8 cellular contexts compared by ENCODE assay signal in genomic region chr7:5527038-5527339, GRCh38. TPM values are rescaled to one million over a fixed set of nuclear protein-coding genes. Genes with fewer than 3 reads are reported as not detected.
DNase-seq lines count a peak whose midpoint lies in the region; ATAC-seq and TF ChIP-seq lines count a peak whose summit lies in the region.
"Not testable (repeated sequence)": the region's sequence is repeated elsewhere in the genome, so short reads cannot be mapped to it uniquely, and the experiment has no call there.

No MANE protein-coding gene starts in this region.

- H3K4me2 ChIP-seq in mesenchymal stem cell (ENCODE audit: low read length, poor library complexity, severe bottlenecking), result peak overlapping the region; percentile 47

- not testable (repeated sequence) for BruUV-seq in Caco-2 (replicated peaks; lab: Mats Ljungman, UMichigan)

- not testable (repeated sequence) for H3K27ac ChIP-seq in brain microvascular endothelial cell
- peak overlapping the region; percentile 71 for H3K27ac ChIP-seq in mesenchymal stem cell (ENCODE audit: low read length, poor library complexity, severe bottlenecking)
- peak overlapping the region; percentile 32 to 100 (median 84) for H3K27ac ChIP-seq in tibial nerve

- not testable (repeated sequence) for TF ChIP-seq POLR2A in NB4 (IDR thresholded peaks at IDR 0.05; ENCODE audit: extremely low read depth, insufficient read length); tibial nerve (IDR thresholded peaks at IDR 0.05)

- peak overlapping the region in 1 of 2 experiments; percentile 67 for H3K18ac ChIP-seq in mesenchymal stem cell (ENCODE audit: low read depth in 1 of 2, low read length in 2 of 2)

- H3K9me3 ChIP-seq in Caco-2; mesenchymal stem cell (ENCODE audit: control insufficient read depth, low read length); tibial nerve: not testable (repeated sequence)

- TF ChIP-seq EP300 in tibial nerve (IDR thresholded peaks at IDR 0.05), result peak in 1 of 2 donors; percentile 46

- not testable (repeated sequence) for H2BK120ac ChIP-seq in mesenchymal stem cell (ENCODE audit: low read depth, low read length)

- H3K36me3 ChIP-seq in Caco-2 (ENCODE audit: control insufficient read depth, insufficient read depth, low read length) (peaks cover 28% of the 10 kb centered on the region), brain microvascular endothelial cell (replicated peaks) (peaks cover 61% of the 10 kb centered on the region), mesenchymal stem cell (ENCODE audit: control insufficient read depth in 1 of 2, insufficient read depth in 2 of 2, low read depth in 1 of 2, low read length in 2 of 2) (peaks cover 45 to 59% of the 10 kb centered on the region in 2 experiments), tibial nerve (peaks cover 13 to 59% (median 30%) of the 10 kb centered on the region in 3 donors)

- WGBS in mesenchymal stem cell, result no CpG with 5 or more reads among the region's 2 CpGs
- 54 to 61% methylated on average over 2 of the region's 2 CpGs for WGBS in tibial nerve, 2 donors

- not testable (repeated sequence) for H4K91ac ChIP-seq in mesenchymal stem cell (ENCODE audit: low read length)

- peaks cover 21% of the 10 kb centered on the region for H3K4me1 Mint-ChIP-seq in Caco-2 (ENCODE audit: low read depth, unreplicated experiment)
- peaks cover 28% of the 10 kb centered on the region for H3K4me1 Mint-ChIP-seq in activated CD8-positive, alpha-beta T cell treated with anti-CD3 and anti-CD28 coated beads, Interleukin-2, amount 10 ng/mL, durations not matched to agents 7 days and 5 days (ENCODE audit: low read depth)
- H3K4me1 Mint-ChIP-seq in progenitor cell of endocrine pancreas (ENCODE audit: low read depth), result peaks cover 28% of the 10 kb centered on the region

- H2BK5ac ChIP-seq in mesenchymal stem cell (ENCODE audit: low read depth, low read length, poor library complexity, severe bottlenecking), result not testable (repeated sequence)

- H3K27me3 Mint-ChIP-seq in Caco-2 (ENCODE audit: insufficient read depth, unreplicated experiment); activated CD8-positive, alpha-beta T cell treated with anti-CD3 and anti-CD28 coated beads, Interleukin-2, amount 10 ng/mL, durations not matched to agents 7 days and 5 days (ENCODE audit: low read depth); progenitor cell of endocrine pancreas: not testable (repeated sequence)

- peak overlapping the region; percentile 100 for H3K9ac ChIP-seq in mesenchymal stem cell (ENCODE audit: low read length)

- not testable (repeated sequence) for H3K79me1 ChIP-seq in mesenchymal stem cell (replicated peaks; ENCODE audit: low read length, poor library complexity, severe bottlenecking)

- CTCF ChIA-PET in Caco-2 (lab: Charles Lee), result not testable (repeated sequence)
- CTCF ChIA-PET in activated CD8-positive, alpha-beta T cell treated with anti-CD3 and anti-CD28 coated beads, Interleukin-2, amount 10 ng/mL, durations not matched to agents 7 days and 5 days (lab: Charles Lee), result interaction anchor here (1.4 to 3.3 kb wide), 2 partner anchors 32 to 138 kb away, joined by 3 to 38 read pairs; no protein-coding TSS in a partner anchor

- not testable (repeated sequence) for H3K9me3 Mint-ChIP-seq in Caco-2 (ENCODE audit: unreplicated experiment); activated CD8-positive, alpha-beta T cell treated with anti-CD3 and anti-CD28 coated beads, Interleukin-2, amount 10 ng/mL, durations not matched to agents 7 days and 5 days (ENCODE audit: insufficient read depth); progenitor cell of endocrine pancreas (ENCODE audit: low read depth)

- H3K27ac Mint-ChIP-seq in Caco-2 (ENCODE audit: unreplicated experiment) (peak overlapping the region; percentile 93), progenitor cell of endocrine pancreas (peak overlapping the region; percentile 99)
- peak overlapping the region; percentile 100 for H3K27ac Mint-ChIP-seq in activated CD8-positive, alpha-beta T cell treated with anti-CD3 and anti-CD28 coated beads, Interleukin-2, amount 10 ng/mL, durations not matched to agents 7 days and 5 days

- H3K4me3 ChIP-seq in Caco-2 (ENCODE audit: low read depth, low read length), result not testable (repeated sequence)
- H3K4me3 ChIP-seq in NB4 (ENCODE audit: low read depth, low read length) (peak overlapping the region; percentile 91), brain microvascular endothelial cell (ENCODE audit: low read depth, low read length) (peak overlapping the region; percentile 97), fibroblast of pulmonary artery (replicated peaks; ENCODE audit: low read depth, low read length) (peak overlapping the region; percentile 94), mesenchymal stem cell (ENCODE audit: insufficient read depth in 1 of 2, low read depth in 1 of 2, low read length in 2 of 2) (peak overlapping the region; percentile 36 to 84), tibial nerve (peak overlapping the region in 1 of 4 donors; percentile 83)

- POLR2A ChIA-PET in Caco-2 (lab: Charles Lee), result not testable (repeated sequence)
- POLR2A ChIA-PET in activated CD8-positive, alpha-beta T cell treated with anti-CD3 and anti-CD28 coated beads, Interleukin-2, amount 10 ng/mL, durations not matched to agents 7 days and 5 days (lab: Charles Lee), result interaction anchor here (1.4 to 2.4 kb wide), 2 partner anchors 32 to 169 kb away, joined by 6 to 8 read pairs; no protein-coding TSS in a partner anchor

- peaks cover 93% of the 10 kb centered on the region for H3K36me3 Mint-ChIP-seq in Caco-2 (ENCODE audit: insufficient read depth, unreplicated experiment)
- H3K36me3 Mint-ChIP-seq in activated CD8-positive, alpha-beta T cell treated with anti-CD3 and anti-CD28 coated beads, Interleukin-2, amount 10 ng/mL, durations not matched to agents 7 days and 5 days (ENCODE audit: low read depth), result peaks cover 69% of the 10 kb centered on the region
- peaks cover 48% of the 10 kb centered on the region for H3K36me3 Mint-ChIP-seq in progenitor cell of endocrine pancreas (ENCODE audit: insufficient read depth)

- not testable (repeated sequence) for TF ChIP-seq CTCF in Caco-2 (IDR thresholded peaks at IDR 0.05; ENCODE audit: insufficient read depth in 1 of 2, low read depth in 1 of 2, low read length in 1 of 2, severe bottlenecking in 1 of 2, unreplicated experiment in 1 of 2); NB4 (IDR thresholded peaks at IDR 0.05; ENCODE audit: low read depth, low read length); brain microvascular endothelial cell (IDR thresholded peaks at IDR 0.05; ENCODE audit: low read depth, low read length, missing control alignments); fibroblast of pulmonary artery (IDR thresholded peaks at IDR 0.05; ENCODE audit: low read length, missing control alignments); progenitor cell of endocrine pancreas (IDR thresholded peaks at IDR 0.05; ENCODE audit: unreplicated experiment); tibial nerve (IDR thresholded peaks at IDR 0.05)

- ATAC-seq in activated CD8-positive, alpha-beta T cell treated with anti-CD3 and anti-CD28 coated beads, Interleukin-2, amount 10 ng/mL, durations not matched to agents 7 days and 5 days, result not testable (repeated sequence)

- H2AK5ac ChIP-seq in mesenchymal stem cell (ENCODE audit: low read length, severe bottlenecking), result not testable (repeated sequence)

- not testable (repeated sequence) for H4K8ac ChIP-seq in mesenchymal stem cell (ENCODE audit: low read length)

- not testable (repeated sequence) for H3K4ac ChIP-seq in mesenchymal stem cell (ENCODE audit: low read depth in 1 of 2, low read length in 2 of 2)

- H2BK15ac ChIP-seq in mesenchymal stem cell (ENCODE audit: low read depth, poor library complexity, severe bottlenecking), result not testable (repeated sequence)

- peaks cover 27% of the 10 kb centered on the region for H3K4me1 ChIP-seq in Caco-2
- H3K4me1 ChIP-seq in mesenchymal stem cell (ENCODE audit: control insufficient read depth, insufficient read depth, low read depth, low read length), result peaks cover 25% of the 10 kb centered on the region
- H3K4me1 ChIP-seq in tibial nerve, result peaks cover 4 to 43% (median 28%) of the 10 kb centered on the region in 4 donors

- intact Hi-C loops in Caco-2 (cut with micrococcal nuclease; ENCODE audit: unreplicated experiment), result not testable (repeated sequence)

- in situ Hi-C loops in brain microvascular endothelial cell (cut with HindIII; ENCODE audit: low pct_ligation_motif_present, low sequenced_read_pairs), result not testable (repeated sequence)

- not testable (repeated sequence) for H3K14ac ChIP-seq in mesenchymal stem cell (ENCODE audit: low read length in 2 of 2)

- not testable (repeated sequence) for H3K23ac ChIP-seq in mesenchymal stem cell (ENCODE audit: low read length in 2 of 2)

- not testable (repeated sequence) for H2AFZ ChIP-seq in mesenchymal stem cell (ENCODE audit: low read depth, low read length)

- H3K4me3 Mint-ChIP-seq in Caco-2 (ENCODE audit: unreplicated experiment) (peak overlapping the region; percentile 92), progenitor cell of endocrine pancreas (ENCODE audit: low read depth) (peak overlapping the region; percentile 92)
- peak overlapping the region; percentile 96 for H3K4me3 Mint-ChIP-seq in activated CD8-positive, alpha-beta T cell treated with anti-CD3 and anti-CD28 coated beads, Interleukin-2, amount 10 ng/mL, durations not matched to agents 7 days and 5 days

- DNase-seq in Caco-2; NB4 (ENCODE audit: low read depth); activated CD8-positive, alpha-beta T cell treated with anti-CD3 and anti-CD28 coated beads, Interleukin-2, amount 10 ng/mL, durations not matched to agents 7 days and 5 days; brain microvascular endothelial cell; fibroblast of pulmonary artery (ENCODE audit: low read depth); mesenchymal stem cell; progenitor cell of endocrine pancreas (ENCODE audit: low spot score, unreplicated experiment); tibial nerve (ENCODE audit: low spot score in 2 of 2): not testable (repeated sequence)

- H2BK12ac ChIP-seq in mesenchymal stem cell (ENCODE audit: low read length in 2 of 2), result not testable (repeated sequence)

- H3K27me3 ChIP-seq in Caco-2 (replicated peaks; ENCODE audit: control insufficient read depth, insufficient read depth, low read length); brain microvascular endothelial cell (replicated peaks); mesenchymal stem cell (ENCODE audit: control insufficient read depth in 1 of 2, insufficient read depth in 1 of 2, low read length in 2 of 2); tibial nerve: not testable (repeated sequence)

RNA-seq across cellular contexts. Expression of gene ACTB, which starts 3.4 kb away (rescaled TPM):
- total RNA-seq in Caco-2 (2022) (3,565 and 4,201 TPM in 2 replicates), progenitor cell of endocrine pancreas (3,065 and 3,098 TPM in 2 replicates), tibial nerve (1,000 to 10,000 TPM; 2,341 to 3,557 (median 2,894) TPM)
- over 10,000 TPM; 13,463 to 13,594 TPM for total RNA-seq in activated CD8-positive, alpha-beta T cell treated with anti-CD3 and anti-CD28 coated beads, Interleukin-2, amount 10 ng/mL, durations not matched to agents 7 days and 5 days
- 10,616 TPM for polyA plus RNA-seq in mesenchymal stem cell (2013, experiment 1 of 2)
- 10,486 TPM for polyA plus RNA-seq in mesenchymal stem cell (2013, experiment 2 of 2)

RNA-seq across cellular contexts. Expression of gene FBXL18, which starts 13.4 kb away (rescaled TPM):
- total RNA-seq in Caco-2 (2022) (22.1 and 24.6 TPM in 2 replicates), progenitor cell of endocrine pancreas (11.7 and 12.6 TPM in 2 replicates), tibial nerve (10 to 100 TPM in 1 of 4 donors, 1 to 10 TPM in 3; 7.0 to 10.5 (median 8.2) TPM)
- total RNA-seq in activated CD8-positive, alpha-beta T cell treated with anti-CD3 and anti-CD28 coated beads, Interleukin-2, amount 10 ng/mL, durations not matched to agents 7 days and 5 days, result 10 to 100 TPM; 15.6 to 16.0 TPM
- 8.4 TPM for polyA plus RNA-seq in mesenchymal stem cell (2013, experiment 1 of 2)
- polyA plus RNA-seq in mesenchymal stem cell (2013, experiment 2 of 2), result 8.3 TPM
